10 cellular contexts compared by ENCODE assay signal in genomic region chr7:27236053-27236410, GRCh38. TPM values are rescaled to one million over a fixed set of nuclear protein-coding genes. Genes with fewer than 3 reads are reported as not detected.
DNase-seq lines count a peak whose midpoint lies in the region; ATAC-seq and TF ChIP-seq lines count a peak whose summit lies in the region.
"Had no signal": no experiment of that assay in that cellular context is flagged by ENCODE, and none has a peak within 500 bp of the region (broad histone marks: within the 10 kb centered on the region; RNA-seq: fewer than 3 reads in every experiment).

No MANE protein-coding gene starts in this region.

- H3K79me2 ChIP-seq in neural cell (replicated peaks; ENCODE audit: insufficient read depth, low read length): no peaks in the 10 kb centered on the region

- peak overlapping the region; percentile 37 for H2AFZ ChIP-seq in neural cell (ENCODE audit: low read depth, low read length)

- H3K9me2 ChIP-seq in neural cell (ENCODE audit: insufficient read depth, low read length): no peaks in the 10 kb centered on the region

- H3K9me3 ChIP-seq in duodenal mucosa (ENCODE audit: control insufficient read depth in 1 of 2, low read length in 2 of 2) (no peaks in the 10 kb centered on the region), neural cell (ENCODE audit: low read length) (no peaks in the 10 kb centered on the region)

- peaks cover 31% of the 10 kb centered on the region for H3K27me3 Mint-ChIP-seq in HFFc6 (ENCODE audit: insufficient read depth)

- H3K4me1 ChIP-seq in duodenal mucosa (ENCODE audit: control insufficient read depth in 1 of 2, insufficient read depth in 2 of 2, low read length in 2 of 2): peaks cover 0 to 12% of the 10 kb centered on the region in 2 donors

- TF ChIP-seq RAD21 in neural cell (conservative IDR thresholded peaks at IDR 0.05): no peak

- no peaks in the 10 kb centered on the region for H3F3A ChIP-seq in neural cell (ENCODE audit: insufficient read depth, low read length, poor library complexity, severe bottlenecking)

- H3K4me3 Mint-ChIP-seq in HFFc6: peak overlapping the region; percentile 81

- H3K9ac ChIP-seq in duodenal mucosa (ENCODE audit: low read depth in 1 of 2, low read length in 2 of 2) (peak overlapping the region in 1 of 2 donors; percentile 25), neural cell (ENCODE audit: low read length) (peak overlapping the region; percentile 59)

- no peaks in the 10 kb centered on the region for H3K36me3 Mint-ChIP-seq in HFFc6 (ENCODE audit: low read depth)

- ATAC-seq in GM21360 (IDR thresholded peaks at IDR 0.05; ENCODE audit: unreplicated experiment): no peak
- no peak for ATAC-seq in HG03442 (IDR thresholded peaks at IDR 0.05; ENCODE audit: unreplicated experiment)

- H3K27me3 ChIP-seq in duodenal mucosa (ENCODE audit: control insufficient read depth in 1 of 2, insufficient read depth in 2 of 2, low read length in 2 of 2) (peaks cover 58 to 59% of the 10 kb centered on the region in 2 donors), neural cell (ENCODE audit: insufficient read depth, low read depth, low read length) (peaks cover 86% of the 10 kb centered on the region)

- peak overlapping the region; percentile 52 for H3K4me2 ChIP-seq in neural cell (ENCODE audit: low read length)

- DNase-seq in HFFc6: no peak
- DNase-seq in GM19240 (ENCODE audit: insufficient read length, low spot score): no peak
- DNase-seq in activated gamma-delta T cell (lab: John Stamatoyannopoulos, UW): no peak
- DNase-seq: SW 1271 had no signal

- H3K27ac ChIP-seq in 22Rv1 (peak overlapping the region; percentile 53), duodenal mucosa (ENCODE audit: low read depth, low read length) (no peak overlapping the region), neural cell (ENCODE audit: low read length) (no peak overlapping the region)

- H3K27ac Mint-ChIP-seq in HFFc6: no peak overlapping the region

- H3K36me3 ChIP-seq in duodenal mucosa (ENCODE audit: control insufficient read depth in 1 of 2, insufficient read depth in 2 of 2, low read length in 2 of 2) (no peaks in the 10 kb centered on the region), neural cell (ENCODE audit: insufficient read depth, low read length) (no peaks in the 10 kb centered on the region)

- H3K4me3 ChIP-seq in duodenal mucosa (ENCODE audit: low read depth in 1 of 2, low read length in 2 of 2) (peak overlapping the region; percentile 63 to 64), neural cell (ENCODE audit: low read length) (peak overlapping the region; percentile 79)

- peaks cover 13% of the 10 kb centered on the region for H3K4me1 Mint-ChIP-seq in HFFc6 (ENCODE audit: low read depth)

- no peak for TF ChIP-seq CTCF in 22Rv1 (IDR thresholded peaks at IDR 0.05)
- no peak for TF ChIP-seq CTCF in HFFc6 (IDR thresholded peaks at IDR 0.05)
- TF ChIP-seq CTCF in neural cell (IDR thresholded peaks at IDR 0.05; ENCODE audit: poor library complexity, severe bottlenecking): no peak

- no peaks in the 10 kb centered on the region for H3K9me3 Mint-ChIP-seq in HFFc6

- TF ChIP-seq EP300 in neural cell (conservative IDR thresholded peaks at IDR 0.05; ENCODE audit: poor library complexity, severe bottlenecking): no peak

- no peaks in the 10 kb centered on the region for H4K20me1 ChIP-seq in neural cell (ENCODE audit: insufficient read depth)

TF ChIP-seq in neural cell, 6 proteins besides CTCF, POLR2A, EP300 and RAD21:
- TF ChIP-seq EZH2 (IDR thresholded peaks at IDR 0.05; ENCODE audit: borderline replicate concordance, insufficient read depth, low read length, poor library complexity, severe bottlenecking): no peak
- TF ChIP-seq REST (IDR thresholded peaks at IDR 0.05; ENCODE audit: borderline replicate concordance): no peak
- TF ChIP-seq TAF1 (IDR thresholded peaks at IDR 0.05; ENCODE audit: low read depth): no peak
- no peak for TF ChIP-seq SMC3 (conservative IDR thresholded peaks at IDR 0.05; ENCODE audit: poor library complexity)
- no peak for TF ChIP-seq MXI1 (conservative IDR thresholded peaks at IDR 0.05; ENCODE audit: poor library complexity, severe bottlenecking)
- TF ChIP-seq POLR2AphosphoS5 (IDR thresholded peaks at IDR 0.05): no peak

RNA-seq across cellular contexts. Expression of gene EVX1, which starts 6.6 kb away (rescaled TPM):
- not detected for total RNA-seq in HFFc6 (2021; fragmentation: NEBNext Ultra II Directional; extraction: Animal tissue kit (Norgen Biotek cat#: 25700))
- not detected in 2 replicates for polyA plus RNA-seq in neural cell
- polyA minus RNA-seq in neural cell: not detected in 2 replicates
- total RNA-seq: lower leg skin had no signal

RNA-seq across cellular contexts. Expression of gene HOXA13, which starts 36.1 kb away (rescaled TPM):
- total RNA-seq in HFFc6 (2021; fragmentation: NEBNext Ultra II Directional; extraction: Animal tissue kit (Norgen Biotek cat#: 25700)): 10 to 100 TPM; 11.1 to 16.0 (median 13.1) TPM
- polyA plus RNA-seq in neural cell: not detected in 2 replicates
- not detected in 2 replicates for polyA minus RNA-seq in neural cell

RNA-seq across cellular contexts. Expression of gene HOXA11, which starts 51.0 kb away (rescaled TPM):
- total RNA-seq in HFFc6 (2021; fragmentation: NEBNext Ultra II Directional; extraction: Animal tissue kit (Norgen Biotek cat#: 25700)): 10 to 100 TPM; 33.1 to 42.1 (median 39.1) TPM
- not detected in 2 replicates for polyA plus RNA-seq in neural cell
- not detected in 2 replicates for polyA minus RNA-seq in neural cell
